1 cellular context compared by ENCODE assay signal in genomic region chr13:102845630-102846260, GRCh38.
TF ChIP-seq lines count a peak whose summit lies in the region.

Gene ERCC5 (plus strand): TSS chr13:102846032. CDS start chr13:102846267, 235 bp downstream.

TF ChIP-seq in K562, 482 proteins besides CTCF, POLR2A, EP300 and RAD21 (continued from another document and continues in another):
- TF ChIP-seq ZBTB26 (CRISPR knock-in tag; IDR thresholded peaks at IDR 0.05) (no peak), IRF2 (CRISPR knock-in tag; IDR thresholded peaks at IDR 0.05) (no peak), BRCA1 (IDR thresholded peaks at IDR 0.05) (no peak), BRCA1 (CRISPR knock-in tag; IDR thresholded peaks at IDR 0.05) (no peak), ZNF24 (IDR thresholded peaks at IDR 0.05) (peak; percentile 35; the same call in 1 of the 2 replicates), BHLHE40 (IDR thresholded peaks at IDR 0.05; ENCODE audit: low read length) (no peak), RUNX1 (IDR thresholded peaks at IDR 0.05; ENCODE audit: low read depth) (no peak), FUS (optimal IDR thresholded peaks at IDR 0.05; ENCODE audit: low read depth, low read length) (no peak), PPARD (CRISPR knock-in tag; IDR thresholded peaks at IDR 0.05) (no peak), FOXO4 (CRISPR knock-in tag; IDR thresholded peaks at IDR 0.05) (no peak), THAP12 (CRISPR knock-in tag; IDR thresholded peaks at IDR 0.05) (no peak), ZFP36 (IDR thresholded peaks at IDR 0.05; ENCODE audit: low read depth, low read length, partially characterized antibody) (peak; percentile 27), THRB (CRISPR knock-in tag; conservative IDR thresholded peaks at IDR 0.05) (no peak), ZNF586 (CRISPR knock-in tag; conservative IDR thresholded peaks at IDR 0.05) (no peak), HNRNPLL (IDR thresholded peaks at IDR 0.05; ENCODE audit: low read depth, low read length, poor library complexity, severe bottlenecking) (peak; percentile 96), ZNF311 (CRISPR knock-in tag; IDR thresholded peaks at IDR 0.05) (no peak), NR1H2 (CRISPR knock-in tag; IDR thresholded peaks at IDR 0.05) (no peak), ZNF277 (CRISPR knock-in tag; IDR thresholded peaks at IDR 0.05; ENCODE audit: borderline replicate concordance) (no peak), ZBTB11 (CRISPR knock-in tag; IDR thresholded peaks at IDR 0.05) (peak in 2 of 3 experiments; percentile 31 to 87; a peak in 4 of 6 replicates), ZNF280A (IDR thresholded peaks at IDR 0.05; ENCODE audit: low read depth, partially characterized antibody) (no peak), ZSCAN29 (IDR thresholded peaks at IDR 0.05) (no peak), SPI1 (IDR thresholded peaks at IDR 0.05; ENCODE audit: borderline replicate concordance, low read depth, low read length) (peak; percentile 33; the same call in 1 of the 2 replicates), HMG20B (CRISPR knock-in tag; IDR thresholded peaks at IDR 0.05) (no peak), NR2C1 (IDR thresholded peaks at IDR 0.05) (peak; percentile 76), NR2C1 (tag; IDR thresholded peaks at IDR 0.05) (peak; percentile 62; the same call in 1 of the 2 replicates), NFE2 (IDR thresholded peaks at IDR 0.05; ENCODE audit: low read depth) (0 out of 2 replicates have a peak, but pooled peaks have one; percentile 21), ETV5 (CRISPR knock-in tag; IDR thresholded peaks at IDR 0.05; ENCODE audit: low read depth) (peak; percentile 95), FOXM1 (IDR thresholded peaks at IDR 0.05; ENCODE audit: low read depth) (peak; percentile 38; the same call in 1 of the 2 replicates), FOXM1 (CRISPR knock-in tag; IDR thresholded peaks at IDR 0.05; ENCODE audit: low read depth) (no peak), BRF2 (IDR thresholded peaks at IDR 0.05; ENCODE audit: borderline replicate concordance, insufficient read depth, insufficient read length) (no peak), ATF4 (CRISPR knock-in tag; IDR thresholded peaks at IDR 0.05) (no peak), TARDBP (IDR thresholded peaks at IDR 0.05) (peak; percentile 57; the same call in 1 of the 2 replicates), RERE (CRISPR knock-in tag; IDR thresholded peaks at IDR 0.05; ENCODE audit: borderline replicate concordance) (no peak), RFX7 (CRISPR knock-in tag; IDR thresholded peaks at IDR 0.05) (no peak), ZNF133 (CRISPR knock-in tag; IDR thresholded peaks at IDR 0.05) (no peak), MBD2 (IDR thresholded peaks at IDR 0.05; ENCODE audit: borderline replicate concordance, low read depth) (no peak), MYC (IDR thresholded peaks at IDR 0.05; ENCODE audit: low read depth, low read length) (peak; percentile 75), MYC (CRISPR knock-in tag; IDR thresholded peaks at IDR 0.05; ENCODE audit: borderline replicate concordance, low read depth) (no peak), SAP30 (IDR thresholded peaks at IDR 0.05; ENCODE audit: borderline replicate concordance, insufficient read depth, low read depth, low read length, poor library complexity, severe bottlenecking) (no peak), TOE1 (IDR thresholded peaks at IDR 0.05; ENCODE audit: borderline replicate concordance) (peak; percentile 88), TOE1 (CRISPR knock-in tag; IDR thresholded peaks at IDR 0.05; ENCODE audit: borderline replicate concordance, low read depth) (no peak), FOXA1 (IDR thresholded peaks at IDR 0.05; ENCODE audit: borderline replicate concordance) (no peak)
